23 cellular contexts compared by ENCODE assay signal in the genomic region with DNA sequence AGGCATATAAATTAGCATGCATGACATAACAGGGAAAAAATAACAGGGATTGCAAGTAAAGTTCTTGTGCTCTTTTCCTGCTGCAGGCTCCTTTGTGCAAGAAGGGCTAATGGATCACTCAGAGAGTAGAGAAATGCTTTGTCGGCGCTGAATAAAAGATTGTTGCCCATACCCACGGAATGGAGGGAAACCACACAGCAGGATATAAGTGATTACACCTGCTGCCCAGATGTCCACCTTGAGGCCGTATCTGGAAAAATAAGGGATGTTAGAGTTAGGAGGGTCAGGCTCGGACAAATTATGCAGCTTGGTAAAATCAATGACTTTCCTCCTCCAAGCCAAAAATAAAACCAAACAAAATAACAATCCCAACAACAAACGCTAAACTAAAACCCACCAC.
"Had no signal": no experiment of that assay in that cellular context is flagged by ENCODE, and none has a peak within 500 bp of the region (broad histone marks: within the 10 kb centered on the region; RNA-seq: fewer than 3 reads in every experiment).

No MANE protein-coding gene starts in this region.

- H3K4me1 ChIP-seq: SJSA1 had no signal

- H3K27ac ChIP-seq: SJSA1, SK-N-MC had no signal

- H3K27me3 ChIP-seq: MG63, SJSA1 had no signal

- DNase-seq: IMR-90, Karpas-422, KG1, MG63, NCI-H1092, NCI-H1105 treated with DMSO at 0.1 percent for 48 hours, NCI-H1417 treated with DMSO at 0.1 percent for 48 hours, NCI-H1694, NCI-H1930, NCI-H2107, NCI-H2171 treated with DMSO at 0.1 percent for 48 hours, NCI-H226, NCI-H446, NCI-H510A, NCI-H524 treated with DMSO at 0.1 percent for 48 hours, NCI-H774, Right ventricle myocardium superior, RPMI8226, SIG-M5, T-helper 1 cell had no signal

- H3K4me3 ChIP-seq: MG63, SJSA1, SK-N-MC had no signal

- H3K36me3 ChIP-seq: MG63, SJSA1 had no signal

- ATAC-seq: HepG2 had no signal

- H3K9me3 ChIP-seq: MG63, SJSA1 had no signal
